Comparison of ENCODE assay signal across 11 cellular contexts in the genomic region with DNA sequence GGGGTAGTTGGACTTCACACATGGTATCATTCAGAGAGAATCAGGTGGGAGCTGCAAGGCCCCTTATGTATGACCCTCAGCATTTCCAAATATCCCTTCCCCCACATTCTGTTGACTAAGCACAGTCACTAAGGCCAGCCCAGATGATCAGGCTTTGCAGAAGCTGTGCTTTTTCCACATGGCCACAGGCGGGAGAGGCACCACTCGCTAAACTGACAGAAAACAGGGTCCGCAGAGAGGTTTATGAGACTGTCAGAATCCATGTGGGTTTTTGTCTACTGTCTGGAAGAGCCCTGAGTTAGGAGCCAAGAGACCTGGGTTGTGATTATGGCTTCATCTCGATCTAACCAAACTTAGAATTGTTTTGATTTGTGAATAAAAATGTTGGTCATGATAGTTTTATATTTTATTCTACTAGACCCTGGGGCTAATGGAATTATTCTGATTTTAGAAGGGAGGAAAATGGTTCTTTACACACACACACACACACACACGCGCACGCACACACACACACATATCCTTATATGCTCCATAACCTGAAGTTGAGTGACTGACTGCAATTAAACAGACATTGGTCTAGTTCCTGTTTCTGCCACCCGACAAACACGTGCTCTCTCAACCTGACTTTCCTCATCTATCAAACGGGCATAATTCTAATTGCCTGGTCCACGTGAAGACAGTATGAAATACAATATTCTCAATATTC. TPM values are rescaled to one million over a fixed set of nuclear protein-coding genes. Genes with fewer than 3 reads are reported as not detected.
DNase-seq lines count a peak whose midpoint lies in the region; ATAC-seq and TF ChIP-seq lines count a peak whose summit lies in the region.
"Had no signal": no experiment of that assay in that cellular context is flagged by ENCODE, and none has a peak within 500 bp of the region (broad histone marks: within the 10 kb centered on the region; RNA-seq: fewer than 3 reads in every experiment).

No MANE protein-coding gene starts in this region.

- peak; percentile 36 for ATAC-seq in HG03159 (IDR thresholded peaks at IDR 0.05; ENCODE audit: unreplicated experiment)
- ATAC-seq in mucosa of descending colon = peak; percentile 58
- no peak for ATAC-seq in GM19467 (IDR thresholded peaks at IDR 0.05; ENCODE audit: unreplicated experiment)
- ATAC-seq in GM18861 (IDR thresholded peaks at IDR 0.05; ENCODE audit: unreplicated experiment) = no peak

- peak overlapping the region in 5 of 8 donors; percentile 10 to 73 (median 25) for H3K27ac Mint-ChIP-seq in CD8-positive, alpha-beta memory T cell

- H3K4me1 ChIP-seq in CD8-positive, alpha-beta memory T cell (ENCODE audit: insufficient read depth, low read length) = peaks cover 54% of the 10 kb centered on the region
- H3K4me1 ChIP-seq in mucosa of descending colon (ENCODE audit: low read depth) = peaks cover 21% of the 10 kb centered on the region

- no peak overlapping the region for H3K4me3 ChIP-seq in CD8-positive, alpha-beta memory T cell (ENCODE audit: low read length)
- no peak overlapping the region for H3K4me3 ChIP-seq in mucosa of descending colon
- H3K4me3 ChIP-seq: upper lobe of right lung had no signal

- H3K9me3 ChIP-seq in CD8-positive, alpha-beta memory T cell (ENCODE audit: low read length) = no peaks in the 10 kb centered on the region
- no peaks in the 10 kb centered on the region for H3K9me3 ChIP-seq in mucosa of descending colon
- H3K9me3 ChIP-seq: BE2C, upper lobe of right lung had no signal

- no peak for DNase-seq in CD8-positive, alpha-beta memory T cell
- DNase-seq in SK-N-DZ (ENCODE audit: low spot score) (peak; percentile 51), mucosa of descending colon (peak in 2 of 3 donors; percentile 42 to 51), amniotic stem cell (lab: John Stamatoyannopoulos, UW) (no peak), D341Med (ENCODE audit: low spot score) (no peak)
- DNase-seq: BE2C, NCI-H774, upper lobe of right lung had no signal

- peaks cover 60 to 78% (median 74%) of the 10 kb centered on the region in 3 donors for H3K4me1 Mint-ChIP-seq in CD8-positive, alpha-beta memory T cell

- TF ChIP-seq CTCF in mucosa of descending colon (IDR thresholded peaks at IDR 0.05) = no peak

- H3K4me3 Mint-ChIP-seq in CD8-positive, alpha-beta memory T cell = peak overlapping the region in 1 of 7 donors; percentile 14

- H3K9me3 Mint-ChIP-seq in CD8-positive, alpha-beta memory T cell = no peaks in the 10 kb centered on the region

- peaks cover 0 to 2% of the 10 kb centered on the region in 2 donors for H3K27me3 Mint-ChIP-seq in CD8-positive, alpha-beta memory T cell

- CTCF ChIA-PET in CD8-positive, alpha-beta memory T cell (lab: Charles Lee) = no interaction called here

- intact Hi-C loops in mucosa of descending colon (cut with DNase I, micrococcal nuclease) = no loop called here

- no peaks in the 10 kb centered on the region for H3K36me3 ChIP-seq in CD8-positive, alpha-beta memory T cell (ENCODE audit: insufficient read depth, low read length)
- no peaks in the 10 kb centered on the region for H3K36me3 ChIP-seq in mucosa of descending colon (ENCODE audit: low read depth)
- H3K36me3 ChIP-seq: BE2C, upper lobe of right lung had no signal

- POLR2A ChIA-PET in CD8-positive, alpha-beta memory T cell (lab: Charles Lee) = no interaction called here

- no peaks in the 10 kb centered on the region for H3K36me3 Mint-ChIP-seq in CD8-positive, alpha-beta memory T cell

- no peaks in the 10 kb centered on the region for H3K27me3 ChIP-seq in CD8-positive, alpha-beta memory T cell (ENCODE audit: insufficient read depth, low read length, poor library complexity, severe bottlenecking)
- H3K27me3 ChIP-seq: BE2C, upper lobe of right lung had no signal

- no peak overlapping the region for H3K27ac ChIP-seq in CD8-positive, alpha-beta memory T cell (ENCODE audit: low read depth, low read length)
- H3K27ac ChIP-seq: upper lobe of right lung had no signal

RNA-seq across cellular contexts. Expression of a gene that starts 50.6 kb away (rescaled TPM):
- total RNA-seq in CD8-positive, alpha-beta memory T cell = 10 to 100 TPM; 13.9 to 14.1 TPM
- polyA plus RNA-seq in CD8-positive, alpha-beta memory T cell = 0.22 TPM
- polyA plus RNA-seq in SK-N-DZ (2014; cell fraction: cytosol; rRNA removed) = 3.3 and 5.3 TPM in 2 replicates
- 2.5 and 4.6 TPM in 2 replicates for polyA plus RNA-seq in SK-N-DZ (2014; cell fraction: nucleus; rRNA removed)
- total RNA-seq in mucosa of descending colon = 10 to 100 TPM; 15.0 to 97.2 (median 17.8) TPM

Comparison
In these comparisons a context has a peak if more than half of its experiments do, and no peak if none do; other contexts are left out.
1. DNase-seq: peak in SK-N-DZ (single experiment) and mucosa of descending colon (2 of 3); none in CD8-positive, alpha-beta memory T cell (0 of 5), amniotic stem cell (single experiment) and D341Med (single experiment).
2. ATAC-seq: peak in HG03159 (single experiment) and mucosa of descending colon (single experiment); none in GM19467 (single experiment) and GM18861 (single experiment).